Comparison of ENCODE assay signal across 23 cellular contexts in genomic region chr17:13851889-13852288, GRCh38.
"Had no signal": no experiment of that assay in that cellular context is flagged by ENCODE, and none has a peak within 500 bp of the region (broad histone marks: within the 10 kb centered on the region; RNA-seq: fewer than 3 reads in every experiment).

No MANE protein-coding gene starts in this region.

- H3K27ac ChIP-seq: left lung, lower lobe of right lung, neural progenitor cell, neutrophil, spleen, tibial nerve, uterus had no signal

- H3K9me3 ChIP-seq: neutrophil, uterus had no signal

- H3K4me1 ChIP-seq: left lung, lower lobe of right lung, neural progenitor cell, spleen, tibial nerve, uterus had no signal

- H3K4me2 ChIP-seq: neural progenitor cell had no signal

- DNase-seq: hippocampal formation; kidney; left colon; left lung; lower lobe of right lung; mammary epithelial cell; mesenchymal stem cell; naive B cell; natural killer cell; nephron progenitor cell; occipital lobe; retina; right cardiac atrium; small intestine; spleen; stimulated activated CD4-positive, alpha-beta T cell treated with anti-CD3 and anti-CD28 coated beads, Interleukin-4, amount 100 ng/mL, for 24 hours; stimulated activated naive CD4-positive, alpha-beta T cell treated with Interleukin-2 at 50 U/mL for 16 hours; stimulated activated naive CD8-positive, alpha-beta T cell treated with anti-CD3 and anti-CD28 coated beads, Interleukin-15, amount 100 ng/mL, for 72 hours; substantia nigra; uterus had no signal

- H3K4me3 ChIP-seq: left lung, lower lobe of right lung, neural progenitor cell, spleen, tibial nerve, uterus had no signal

- H3K27me3 ChIP-seq: left lung, neural progenitor cell, neutrophil, spleen, tibial nerve, uterus had no signal

- H3K9ac ChIP-seq: neural progenitor cell had no signal

- H2AFZ ChIP-seq: neural progenitor cell had no signal

- FAIRE-seq: kidney, small intestine had no signal

- H3K36me3 ChIP-seq: left lung, lower lobe of right lung, neural progenitor cell, neutrophil, spleen, tibial nerve, uterus had no signal
